26 cellular contexts compared by ENCODE assay signal in genomic region chr17:79335456-79335855, GRCh38.
DNase-seq lines count a peak whose midpoint lies in the region; ATAC-seq, FAIRE-seq and TF ChIP-seq lines count a peak whose summit lies in the region.
"Had no signal": no experiment of that assay in that cellular context is flagged by ENCODE, and none has a peak within 500 bp of the region (broad histone marks: within the 10 kb centered on the region; RNA-seq: fewer than 3 reads in every experiment).

No MANE protein-coding gene starts in this region.

- FAIRE-seq in H1 (lab: Jason Lieb, UNC), result no peak
- FAIRE-seq: A549, D721Med, GM12878, GM19239, H54 had no signal

- no peaks in the 10 kb centered on the region for H3K36me3 ChIP-seq in H1 (ENCODE audit: control insufficient read depth in 2 of 4, insufficient read depth in 4 of 4, low read length in 3 of 4)
- H3K36me3 ChIP-seq: BE2C; BLaER1 treated with 17β-estradiol and CSF1 and Interleukin-3, amounts not matched to agents 10 nM and 100 nM; HAP-1 had no signal

- peak overlapping the region; percentile 65; the same call in 1 of the 2 replicates for H2AK5ac ChIP-seq in H1 (ENCODE audit: low read depth, low read length)

- TF ChIP-seq POLR2A in H1 (IDR thresholded peaks at IDR 0.05; ENCODE audit: control extremely low read depth in 1 of 2, low read depth in 2 of 2, low read length in 2 of 2), result no peak

- H4K5ac ChIP-seq in H1 (ENCODE audit: insufficient read length, low read depth, low read length), result no peak overlapping the region

- H2BK15ac ChIP-seq in H1 (ENCODE audit: low read length), result no peak overlapping the region

- DNase-seq in activated naive CD8-positive, alpha-beta T cell treated with anti-CD3 and anti-CD28 coated beads, Interleukin-2, amount 50 U/mL, for 24 hours, result no peak
- DNase-seq in cerebellar cortex (ENCODE audit: low spot score) (peak; percentile 60), H1 (ENCODE audit: low read depth in 1 of 2, low spot score in 2 of 2) (no peak)
- no peak for DNase-seq in activated CD4-positive, alpha-beta T cell treated with anti-CD3 and anti-CD28 coated beads for 36 hours
- DNase-seq: 8988T; ACHN; AML-193; BE2C; CD4-positive, alpha-beta T cell; CD8-positive, alpha-beta memory T cell; DMS153; DND-41; GDM1; HFFc6 had no signal

- WGBS in H1 (ENCODE audit: extremely low coverage in 1 of 2, insufficient coverage in 1 of 2, insufficient read length in 1 of 2, insufficient replicate concordance in 2 of 2, low coverage in 1 of 2, low lambda C conversion rate in 2 of 2, missing lambda C conversion rate in 1 of 2), 2 experiments, result 74% methylated on average over 12 of the region's 12 CpGs; no CpG with 5 or more reads in 1 of the 2 experiments

- no peak overlapping the region for H2BK5ac ChIP-seq in H1 (ENCODE audit: low read depth, low read length)

- H3K56ac ChIP-seq in H1 (replicated peaks; ENCODE audit: insufficient read length, low read depth, low read length), result no peak overlapping the region

- TF ChIP-seq CTCF in H1 (IDR thresholded peaks at IDR 0.05; ENCODE audit: control extremely low read depth in 1 of 3, insufficient read depth in 1 of 3, low read depth in 1 of 3, low read length in 3 of 3), result no peak

- no peak overlapping the region for H4K91ac ChIP-seq in H1 (replicated peaks; ENCODE audit: insufficient read length, low read length)

- no peaks in the 10 kb centered on the region for H3K9me3 ChIP-seq in H1 (ENCODE audit: insufficient read depth in 2 of 2, low read depth in 1 of 2, low read length in 1 of 2)
- H3K9me3 ChIP-seq: A549; BE2C; BLaER1 treated with 17β-estradiol and CSF1 and Interleukin-3, amounts not matched to agents 10 nM and 100 nM; HAP-1 had no signal

- peaks cover 0 to 2% (median 0%) of the 10 kb centered on the region in 4 experiments; a peak in 1 of 7 replicates for H3K4me1 ChIP-seq in H1 (replicated peaks in 1 of 4; ENCODE audit: control insufficient read depth in 3 of 4, insufficient read depth in 4 of 4, low read length in 3 of 4)
- H3K4me1 ChIP-seq: BE2C, HAP-1 had no signal

- no peak overlapping the region for H2AFZ ChIP-seq in H1 (ENCODE audit: low read length)
- H2AFZ ChIP-seq: GM23338 had no signal

- no peak for TF ChIP-seq RAD21 in H1 (IDR thresholded peaks at IDR 0.05 in 1 of 2, conservative IDR thresholded peaks at IDR 0.05 in 1 of 2; ENCODE audit: low read depth in 2 of 2, low read length in 2 of 2)

- H3K14ac ChIP-seq in H1 (ENCODE audit: insufficient read length), result no peak overlapping the region

- TF ChIP-seq EP300 in H1 (IDR thresholded peaks at IDR 0.05; ENCODE audit: borderline replicate concordance in 1 of 2, low read depth in 2 of 2, low read length in 2 of 2), result no peak

- H3K27me3 Mint-ChIP-seq in activated naive CD8-positive, alpha-beta T cell, result peaks cover 17% of the 10 kb centered on the region
- peaks cover 28% of the 10 kb centered on the region for H3K27me3 Mint-ChIP-seq in activated naive CD8-positive, alpha-beta T cell treated with anti-CD3 and anti-CD28 coated beads, Interleukin-2, amount 50 U/mL, for 24 hours
- H3K27me3 Mint-ChIP-seq in activated CD4-positive, alpha-beta T cell treated with anti-CD3 and anti-CD28 coated beads for 36 hours, result peaks cover 17% of the 10 kb centered on the region

- H2BK12ac ChIP-seq in H1 (ENCODE audit: low read depth, low read length), result no peak overlapping the region

- H3K23me2 ChIP-seq in H1 (ENCODE audit: low read depth, low read length), result no peaks in the 10 kb centered on the region; the same call in 1 of the 2 replicates

- H2BK20ac ChIP-seq in H1 (ENCODE audit: low read length), result no peak overlapping the region

- POLR2A ChIA-PET in H1 (lab: Charles Lee; ENCODE audit: partially characterized antibody), result no interaction called here
- POLR2A ChIA-PET in activated CD4-positive, alpha-beta T cell treated with anti-CD3 and anti-CD28 coated beads for 36 hours (lab: Charles Lee), result no interaction called here

- H3K4ac ChIP-seq in H1 (replicated peaks; ENCODE audit: insufficient read length, low read depth, low read length), result no peak overlapping the region

- no peaks in the 10 kb centered on the region for H3K79me1 ChIP-seq in H1 (ENCODE audit: low read depth, low read length)

- no peak overlapping the region for H2BK120ac ChIP-seq in H1 (replicated peaks; ENCODE audit: low read depth, low read length)

- H3K27ac ChIP-seq in H1 (ENCODE audit: low read depth, low read length), result no peak overlapping the region
- H3K27ac ChIP-seq: A549; BLaER1 treated with 17β-estradiol and CSF1 and Interleukin-3, amounts not matched to agents 10 nM and 100 nM had no signal

- H3K79me2 ChIP-seq in H1 (ENCODE audit: control insufficient read depth in 1 of 2, insufficient read depth in 2 of 2, low read length in 2 of 2), result no peaks in the 10 kb centered on the region

- no peak overlapping the region for H3K4me3 ChIP-seq in H1 (ENCODE audit: extremely low read depth in 1 of 4, insufficient read depth in 2 of 4, low read depth in 3 of 4, low read length in 4 of 4)
- H3K4me3 ChIP-seq: A549; BLaER1 treated with 17β-estradiol and CSF1 and Interleukin-3, amounts not matched to agents 10 nM and 100 nM; GM12878; GM23338; HAP-1 had no signal

- no peak overlapping the region for H4K8ac ChIP-seq in H1 (ENCODE audit: extremely low read depth, insufficient read depth, low read length)

- no peak overlapping the region for H3K4me2 ChIP-seq in H1 (ENCODE audit: insufficient read depth in 1 of 2, low read depth in 2 of 2, low read length in 2 of 2)
- H3K4me2 ChIP-seq: A549; BLaER1 treated with 17β-estradiol and CSF1 and Interleukin-3, amounts not matched to agents 10 nM and 100 nM; GM23338 had no signal

- H3K36me3 Mint-ChIP-seq in activated naive CD8-positive, alpha-beta T cell, result no peaks in the 10 kb centered on the region
- H3K36me3 Mint-ChIP-seq in activated naive CD8-positive, alpha-beta T cell treated with anti-CD3 and anti-CD28 coated beads, Interleukin-2, amount 50 U/mL, for 24 hours (ENCODE audit: low read depth), result no peaks in the 10 kb centered on the region
- H3K36me3 Mint-ChIP-seq in activated CD4-positive, alpha-beta T cell treated with anti-CD3 and anti-CD28 coated beads for 36 hours (ENCODE audit: low read depth), result no peaks in the 10 kb centered on the region
- H3K36me3 Mint-ChIP-seq: CD14-positive monocyte; CD8-positive, alpha-beta memory T cell had no signal

- no peak overlapping the region for H3K4me3 Mint-ChIP-seq in activated naive CD8-positive, alpha-beta T cell
- H3K4me3 Mint-ChIP-seq in activated naive CD8-positive, alpha-beta T cell treated with anti-CD3 and anti-CD28 coated beads, Interleukin-2, amount 50 U/mL, for 24 hours, result no peak overlapping the region
- H3K4me3 Mint-ChIP-seq in activated CD4-positive, alpha-beta T cell treated with anti-CD3 and anti-CD28 coated beads for 36 hours, result no peak overlapping the region
- H3K4me3 Mint-ChIP-seq: CD14-positive monocyte; CD4-positive, alpha-beta T cell; CD8-positive, alpha-beta memory T cell; GM23338; HFFc6 had no signal

- no peaks in the 10 kb centered on the region for H3K9me3 Mint-ChIP-seq in activated naive CD8-positive, alpha-beta T cell (ENCODE audit: low read depth)
- no peaks in the 10 kb centered on the region for H3K9me3 Mint-ChIP-seq in activated naive CD8-positive, alpha-beta T cell treated with anti-CD3 and anti-CD28 coated beads, Interleukin-2, amount 50 U/mL, for 24 hours
- H3K9me3 Mint-ChIP-seq in activated CD4-positive, alpha-beta T cell treated with anti-CD3 and anti-CD28 coated beads for 36 hours (ENCODE audit: low read depth), result no peaks in the 10 kb centered on the region
- H3K9me3 Mint-ChIP-seq: CD14-positive monocyte; CD4-positive, alpha-beta T cell; CD8-positive, alpha-beta memory T cell; GM23338; HFFc6 had no signal

- H3K27me3 ChIP-seq in H1 (replicated peaks in 1 of 4; ENCODE audit: control insufficient read depth in 3 of 4, extremely low read depth in 1 of 4, insufficient read depth in 3 of 4, low read length in 3 of 4), result no peaks in the 10 kb centered on the region; a peak in 1 of 7 replicates

- H3K27ac Mint-ChIP-seq in activated naive CD8-positive, alpha-beta T cell, result peak overlapping the region; percentile 8
- no peak overlapping the region for H3K27ac Mint-ChIP-seq in activated naive CD8-positive, alpha-beta T cell treated with anti-CD3 and anti-CD28 coated beads, Interleukin-2, amount 50 U/mL, for 24 hours
- no peak overlapping the region for H3K27ac Mint-ChIP-seq in activated CD4-positive, alpha-beta T cell treated with anti-CD3 and anti-CD28 coated beads for 36 hours
- H3K27ac Mint-ChIP-seq: CD14-positive monocyte; CD4-positive, alpha-beta T cell; GM23338; HFFc6 had no signal

- H4K20me1 ChIP-seq in H1 (replicated peaks in 1 of 2; ENCODE audit: control insufficient read depth in 1 of 2, insufficient read depth in 2 of 2, low read length in 2 of 2), result peaks cover 0 to 2% of the 10 kb centered on the region in 2 experiments

- H3K23ac ChIP-seq in H1 (ENCODE audit: insufficient read length), result no peak overlapping the region

- ATAC-seq in activated naive CD8-positive, alpha-beta T cell treated with anti-CD3 and anti-CD28 coated beads, Interleukin-2, amount 50 U/mL, for 24 hours, result no peak
- ATAC-seq in GM19397 (IDR thresholded peaks at IDR 0.05; ENCODE audit: unreplicated experiment), result no peak
- ATAC-seq in HG03439 (IDR thresholded peaks at IDR 0.05; ENCODE audit: unreplicated experiment), result no peak
- ATAC-seq in activated CD4-positive, alpha-beta T cell treated with anti-CD3 and anti-CD28 coated beads for 36 hours, result no peak
- ATAC-seq: A549, GM12878, GM23338 had no signal

- CTCF ChIA-PET in H1 (lab: Charles Lee; ENCODE audit: partially characterized antibody), result interaction anchor here (1.5 kb wide), 2 partner anchors 13 to 20 kb away, joined by 3 to 7 read pairs; no protein-coding TSS in a partner anchor
- CTCF ChIA-PET in activated CD4-positive, alpha-beta T cell treated with anti-CD3 and anti-CD28 coated beads for 36 hours (lab: Charles Lee), result no interaction called here

- H3K4me1 Mint-ChIP-seq in activated naive CD8-positive, alpha-beta T cell (ENCODE audit: low read depth), result no peaks in the 10 kb centered on the region
- no peaks in the 10 kb centered on the region for H3K4me1 Mint-ChIP-seq in activated naive CD8-positive, alpha-beta T cell treated with anti-CD3 and anti-CD28 coated beads, Interleukin-2, amount 50 U/mL, for 24 hours
- no peaks in the 10 kb centered on the region for H3K4me1 Mint-ChIP-seq in activated CD4-positive, alpha-beta T cell treated with anti-CD3 and anti-CD28 coated beads for 36 hours
- H3K4me1 Mint-ChIP-seq: CD14-positive monocyte; CD8-positive, alpha-beta memory T cell had no signal

- intact Hi-C loops in activated CD4-positive, alpha-beta T cell treated with anti-CD3 and anti-CD28 coated beads for 36 hours (cut with DNase I, micrococcal nuclease), result no loop called here

- no peak overlapping the region for H3K9ac ChIP-seq in H1 (replicated peaks in 1 of 4; ENCODE audit: extremely low read depth in 1 of 4, low read depth in 3 of 4, low read length in 3 of 4)
- H3K9ac ChIP-seq: BLaER1 treated with 17β-estradiol and CSF1 and Interleukin-3, amounts not matched to agents 10 nM and 100 nM had no signal

- no peak overlapping the region for H3K18ac ChIP-seq in H1 (ENCODE audit: extremely low read depth, low read length)

TF ChIP-seq in H1, 55 proteins besides CTCF, POLR2A, EP300 and RAD21 (continues in another document):
- TF ChIP-seq ASH2L (IDR thresholded peaks at IDR 0.05; ENCODE audit: low read length) (no peak), CHD1 (IDR thresholded peaks at IDR 0.05; ENCODE audit: low read depth, low read length) (no peak)
